In the genomic region with DNA sequence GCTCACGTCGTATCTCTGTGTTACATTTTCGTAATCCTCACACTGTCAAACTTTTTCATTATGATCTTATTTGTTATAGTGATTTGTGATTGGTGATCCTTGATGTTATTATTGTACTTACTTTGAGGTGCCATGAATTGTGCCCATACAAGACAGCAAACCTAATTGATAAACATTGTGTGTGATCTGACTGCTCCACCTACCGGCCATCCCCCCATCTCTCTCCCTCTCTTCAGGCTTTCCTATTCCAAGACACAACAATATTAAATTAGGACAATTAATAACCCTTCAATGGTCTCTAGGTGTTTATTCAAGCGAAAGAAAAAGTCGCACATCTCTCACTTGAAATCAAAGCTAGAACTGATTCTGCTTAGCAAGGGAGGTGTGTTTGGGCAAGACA, we compare ENCODE assay signal across 26 cellular contexts.
DNase-seq lines count a peak whose midpoint lies in the region; ATAC-seq, FAIRE-seq and TF ChIP-seq lines count a peak whose summit lies in the region.
"Had no signal": no experiment of that assay in that cellular context is flagged by ENCODE, and none has a peak within 500 bp of the region (broad histone marks: within the 10 kb centered on the region; RNA-seq: fewer than 3 reads in every experiment).

No MANE protein-coding gene starts in this region.

- no peak for FAIRE-seq in GM12878 (lab: Jason Lieb, UNC)

- POLR2A ChIA-PET in GM12878 (lab: Charles Lee): no interaction called here

- no peak for TF ChIP-seq EP300 in GM12878 (IDR thresholded peaks at IDR 0.05; ENCODE audit: borderline replicate concordance in 1 of 2, control insufficient read depth in 1 of 2, low read depth in 2 of 2, low read length in 2 of 2)

- in situ Hi-C loops in GM12878 (cut with MboI): no loop called here

- no peak for DNase-seq in GM12864 (ENCODE audit: low read depth)
- no peak for DNase-seq in GM12878 (ENCODE audit: low read depth, low spot score)
- no peak for DNase-seq in progenitor cell of endocrine pancreas (ENCODE audit: low spot score, unreplicated experiment)
- DNase-seq in NK-92 (lab: John Stamatoyannopoulos, UW; ENCODE audit: unreplicated experiment): no peak
- DNase-seq: activated CD4-positive, alpha-beta T cell treated with anti-CD3 and anti-CD28 coated beads, Interleukin-2, amount 50 U/mL, for 1 hour; activated naive CD4-positive, alpha-beta T cell; activated T-cell treated with anti-CD3 and anti-CD28 coated beads, Interleukin-2, amount 50 U/mL, for 72 hours; CD4-positive, alpha-beta T cell; dermis blood vessel endothelial cell; EL; gastrocnemius medialis; KBM-7; left cardiac atrium; NCI-H1436; NCI-H446; posterior cingulate gyrus; RPMI8226; sigmoid colon; stimulated activated CD4-positive, alpha-beta T cell treated with anti-CD3 and anti-CD28 coated beads, Interleukin-4, amount 100 ng/mL, for 4 hours had no signal

- TF ChIP-seq RAD21 in GM12878 (IDR thresholded peaks at IDR 0.05; ENCODE audit: insufficient read depth, low read depth, low read length): peak; percentile 15; the same call in 1 of the 2 replicates

- no peak overlapping the region for H2AFZ ChIP-seq in GM12878 (ENCODE audit: control insufficient read depth, low read depth, low read length)
- H2AFZ ChIP-seq: hepatocyte had no signal

- H3K4me3 Mint-ChIP-seq in progenitor cell of endocrine pancreas (ENCODE audit: low read depth): no peak overlapping the region
- H3K4me3 Mint-ChIP-seq: activated T-cell treated with anti-CD3 and anti-CD28 coated beads, Interleukin-2, amount 50 U/mL, for 72 hours; CD4-positive, alpha-beta T cell; stimulated activated memory B cell treated with anti-CD40 and anti-IgM and Interleukin-4, amounts not matched to agents 10 μg/mL and 1 μg/mL and 100 μg/mL, for 72 hours; T-helper 1 cell treated with Interleukin-12 subunit alpha and Interleukin-12 subunit beta and Interleukin-4 antibody, amounts not matched to agents 30 μg/mL and 1 μg/mL, for 36 hours had no signal

- no peaks in the 10 kb centered on the region for H4K20me1 ChIP-seq in GM12878 (ENCODE audit: control insufficient read depth, insufficient read depth)

- no TSS peak for BruUV-seq in GM12878 (replicated peaks; lab: Mats Ljungman, UMichigan)

- no peaks in the 10 kb centered on the region for H3K27me3 ChIP-seq in GM12878 (replicated peaks in 1 of 2; ENCODE audit: control insufficient read depth in 2 of 2, insufficient read depth in 2 of 2, low read length in 1 of 2)
- H3K27me3 ChIP-seq: gastrocnemius medialis, hepatocyte, sigmoid colon had no signal

- no peaks in the 10 kb centered on the region for H3K27me3 Mint-ChIP-seq in progenitor cell of endocrine pancreas
- H3K27me3 Mint-ChIP-seq: stimulated activated memory B cell treated with anti-CD40 and anti-IgM and Interleukin-4, amounts not matched to agents 10 μg/mL and 1 μg/mL and 100 μg/mL, for 72 hours had no signal

- H3K4me2 ChIP-seq in GM12878 (ENCODE audit: control insufficient read depth, insufficient read depth): no peak overlapping the region
- H3K4me2 ChIP-seq: hepatocyte had no signal

- H3K4me1 ChIP-seq in GM12878 (ENCODE audit: control insufficient read depth, insufficient read depth, low read length): no peaks in the 10 kb centered on the region
- H3K4me1 ChIP-seq: gastrocnemius medialis, HAP-1, sigmoid colon had no signal

- SMC1A ChIA-PET in GM12878 (lab: Charles Lee; ENCODE audit: uncharacterized antibody, unreplicated experiment): interaction anchor here (0.8 to 6.2 kb wide), 25 partner anchors 10 to 923 kb away, joined by 3 to 58 read pairs (median 6); no protein-coding TSS in a partner anchor

- no peak overlapping the region for H3K27ac ChIP-seq in GM12878 (ENCODE audit: control insufficient read depth, insufficient read depth)
- H3K27ac ChIP-seq: gastrocnemius medialis, hepatocyte, sigmoid colon had no signal

- TF ChIP-seq CTCF in GM12864 (IDR thresholded peaks at IDR 0.05; ENCODE audit: low read depth, low read length, missing control alignments): peak; percentile 28
- TF ChIP-seq CTCF in LNCAP (IDR thresholded peaks at IDR 0.05): peak; percentile 38; the same call in 1 of the 2 replicates
- TF ChIP-seq CTCF in GM12878 (IDR thresholded peaks at IDR 0.05 in 2 of 3, conservative IDR thresholded peaks at IDR 0.05 in 1 of 3; ENCODE audit: control insufficient read depth in 2 of 3, extremely low read depth in 1 of 3, insufficient read depth in 1 of 3, low read depth in 3 of 3, low read length in 3 of 3): peak; percentile 18 to 58 (median 42); a peak in 3 of 6 replicates
- peak; percentile 26 for TF ChIP-seq CTCF in progenitor cell of endocrine pancreas (IDR thresholded peaks at IDR 0.05; ENCODE audit: unreplicated experiment)

- H3K36me3 Mint-ChIP-seq in progenitor cell of endocrine pancreas (ENCODE audit: insufficient read depth): no peaks in the 10 kb centered on the region
- H3K36me3 Mint-ChIP-seq: stimulated activated memory B cell treated with anti-CD40 and anti-IgM and Interleukin-4, amounts not matched to agents 10 μg/mL and 1 μg/mL and 100 μg/mL, for 72 hours had no signal

- no peaks in the 10 kb centered on the region for H3K9me3 ChIP-seq in GM12878 (replicated peaks; ENCODE audit: control insufficient read depth, insufficient read depth, low read length)
- H3K9me3 ChIP-seq: gastrocnemius medialis, HAP-1, sigmoid colon had no signal

- intact Hi-C loops in GM12878 (cut with micrococcal nuclease; ENCODE audit: unreplicated experiment): loop anchor here (2.0 to 10.0 kb wide), 3 partner anchors 78 to 922 kb away; partner anchors contain the start of gene OBI1

- H3K9me3 Mint-ChIP-seq in progenitor cell of endocrine pancreas (ENCODE audit: low read depth): no peaks in the 10 kb centered on the region
- H3K9me3 Mint-ChIP-seq: activated T-cell treated with anti-CD3 and anti-CD28 coated beads, Interleukin-2, amount 50 U/mL, for 72 hours; stimulated activated memory B cell treated with anti-CD40 and anti-IgM and Interleukin-4, amounts not matched to agents 10 μg/mL and 1 μg/mL and 100 μg/mL, for 72 hours; T-helper 1 cell treated with Interleukin-12 subunit alpha and Interleukin-12 subunit beta and Interleukin-4 antibody, amounts not matched to agents 30 μg/mL and 1 μg/mL, for 36 hours had no signal

- H3K36me3 ChIP-seq in GM12878 (ENCODE audit: control insufficient read depth in 2 of 2, insufficient read depth in 2 of 2, low read length in 1 of 2): no peaks in the 10 kb centered on the region
- H3K36me3 ChIP-seq: gastrocnemius medialis, HAP-1, sigmoid colon had no signal

- 70% methylated on average over 6 of the region's 6 CpGs for WGBS in GM12878 (ENCODE audit: insufficient coverage, insufficient replicate concordance, low lambda C conversion rate, missing lambda C conversion rate)

- CTCF ChIA-PET in GM12878 (lab: Yijun Ruan, JAX): interaction anchor here (0.7 to 5.8 kb wide), 31 partner anchors 11 to 922 kb away, joined by 3 to 49 read pairs (median 3); no protein-coding TSS in a partner anchor

- no peak overlapping the region for H3K27ac Mint-ChIP-seq in progenitor cell of endocrine pancreas
- H3K27ac Mint-ChIP-seq: activated T-cell treated with anti-CD3 and anti-CD28 coated beads, Interleukin-2, amount 50 U/mL, for 72 hours; CD4-positive, alpha-beta T cell; stimulated activated memory B cell treated with anti-CD40 and anti-IgM and Interleukin-4, amounts not matched to agents 10 μg/mL and 1 μg/mL and 100 μg/mL, for 72 hours; T-helper 1 cell treated with Interleukin-12 subunit alpha and Interleukin-12 subunit beta and Interleukin-4 antibody, amounts not matched to agents 30 μg/mL and 1 μg/mL, for 36 hours had no signal

- peak; percentile 71 for ATAC-seq in GM12878
- ATAC-seq in HG02678 (IDR thresholded peaks at IDR 0.05; ENCODE audit: unreplicated experiment): no peak
- no peak for ATAC-seq in GM21529 (IDR thresholded peaks at IDR 0.05; ENCODE audit: unreplicated experiment)
- ATAC-seq: activated T-cell treated with anti-CD3 and anti-CD28 coated beads, Interleukin-2, amount 50 U/mL, for 72 hours; gastrocnemius medialis; left cardiac atrium; stimulated activated memory B cell treated with anti-CD40 and anti-IgM and Interleukin-4, amounts not matched to agents 10 μg/mL and 1 μg/mL and 100 μg/mL, for 72 hours had no signal

- H3K79me2 ChIP-seq in GM12878 (ENCODE audit: control insufficient read depth, insufficient read depth, low read length): no peaks in the 10 kb centered on the region
- H3K79me2 ChIP-seq: hepatocyte had no signal

- TF ChIP-seq POLR2A in GM12878 (IDR thresholded peaks at IDR 0.05; ENCODE audit: low read depth, low read length): no peak

- H3K4me3 ChIP-seq in GM12864 (ENCODE audit: low read depth, low read length): no peak overlapping the region
- no peak overlapping the region for H3K4me3 ChIP-seq in GM12878
- H3K4me3 ChIP-seq: gastrocnemius medialis, HAP-1, hepatocyte, sigmoid colon had no signal

- no peak overlapping the region for H3K9ac ChIP-seq in GM12878 (ENCODE audit: control insufficient read depth, insufficient read depth, low read length)

- H3K4me1 Mint-ChIP-seq in progenitor cell of endocrine pancreas (ENCODE audit: low read depth): peaks cover 1% of the 10 kb centered on the region
- H3K4me1 Mint-ChIP-seq: stimulated activated memory B cell treated with anti-CD40 and anti-IgM and Interleukin-4, amounts not matched to agents 10 μg/mL and 1 μg/mL and 100 μg/mL, for 72 hours had no signal

- RAD21 ChIA-PET in GM12878 (lab: Charles Lee; ENCODE audit: unreplicated experiment): interaction anchor here (0.8 to 4.8 kb wide), 14 partner anchors 46 to 919 kb away, joined by 3 to 39 read pairs (median 4); no protein-coding TSS in a partner anchor

TF ChIP-seq in GM12878, 131 proteins besides CTCF, POLR2A, EP300 and RAD21:
- TF ChIP-seq SMC3 (IDR thresholded peaks at IDR 0.05; ENCODE audit: borderline replicate concordance, low read length) (peak; percentile 37; the same call in 1 of the 2 replicates), ATF7 (IDR thresholded peaks at IDR 0.05; ENCODE audit: low read depth) (no peak), GATAD2B (conservative IDR thresholded peaks at IDR 0.05; ENCODE audit: low read depth) (no peak), CHD1 (IDR thresholded peaks at IDR 0.05; ENCODE audit: low read depth, low read length) (no peak)
- TF ChIP-seq, protein P1, sequence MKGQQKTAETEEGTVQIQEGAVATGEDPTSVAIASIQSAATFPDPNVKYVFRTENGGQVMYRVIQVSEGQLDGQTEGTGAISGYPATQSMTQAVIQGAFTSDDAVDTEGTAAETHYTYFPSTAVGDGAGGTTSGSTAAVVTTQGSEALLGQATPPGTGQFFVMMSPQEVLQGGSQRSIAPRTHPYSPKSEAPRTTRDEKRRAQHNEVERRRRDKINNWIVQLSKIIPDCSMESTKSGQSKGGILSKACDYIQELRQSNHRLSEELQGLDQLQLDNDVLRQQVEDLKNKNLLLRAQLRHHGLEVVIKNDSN (IDR thresholded peaks at IDR 0.05; ENCODE audit: borderline replicate concordance, extremely low read length, insufficient read depth, low read depth, low read length): no peak
